Comparison of ENCODE assay signal across 29 cellular contexts in the genomic region with DNA sequence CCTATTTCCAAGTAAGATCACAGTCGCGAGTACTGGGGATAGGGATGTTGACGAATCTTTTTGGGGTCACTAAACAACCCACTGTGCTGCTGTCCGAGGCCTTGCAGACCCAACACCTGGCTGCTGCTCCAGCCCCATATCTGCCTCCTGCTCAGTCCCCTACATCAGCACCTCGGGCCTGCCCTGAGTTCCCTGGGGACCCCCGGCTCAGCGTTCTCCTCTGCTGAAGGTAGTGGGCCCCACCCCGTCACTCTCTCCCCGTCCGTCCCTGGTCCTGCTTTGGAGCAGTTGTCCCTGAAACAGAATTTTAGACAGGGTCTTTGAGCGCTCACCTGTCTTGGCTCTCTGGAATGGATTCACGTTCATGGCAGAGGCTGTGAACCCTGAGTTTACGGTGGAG.
"Had no signal": no experiment of that assay in that cellular context is flagged by ENCODE, and none has a peak within 500 bp of the region (broad histone marks: within the 10 kb centered on the region; RNA-seq: fewer than 3 reads in every experiment).

No MANE protein-coding gene starts in this region.

- H3K27me3 ChIP-seq: testis, thyroid gland, tibial nerve, transverse colon, upper lobe of left lung, upper lobe of right lung, uterus, vagina had no signal

- H3K27ac ChIP-seq: stomach, suprapubic skin, testis, thoracic aorta, thyroid gland, tibial artery, tibial nerve, transverse colon, upper lobe of left lung, upper lobe of right lung, uterus, vagina had no signal

- DNase-seq: stimulated activated CD4-positive, alpha-beta T cell treated with anti-CD3 and anti-CD28 coated beads, Interleukin-2, amount 100 ng/mL, for 48 hours; stimulated activated CD4-positive, alpha-beta T cell treated with anti-CD3 and anti-CD28 coated beads, Interleukin-4, amount 100 ng/mL, for 1 hour; stimulated activated CD4-positive, alpha-beta T cell treated with anti-CD3 and anti-CD28 coated beads, Interleukin-4, amount 100 ng/mL, for 24 hours; stimulated activated CD4-positive, alpha-beta T cell treated with anti-CD3 and anti-CD28 coated beads, Interleukin-4, amount 100 ng/mL, for 4 hours; stimulated activated CD8-positive, alpha-beta memory T cell treated with anti-CD3 and anti-CD28 coated beads, Interleukin-4, amount 100 ng/mL, for 48 hours; stimulated activated naive B cell treated with anti-CD40 and anti-IgM and Interleukin-4, amounts not matched to agents 10 μg/mL and 1 μg/mL and 100 μg/mL, for 72 hours; stimulated activated naive CD4-positive, alpha-beta T cell; stimulated activated naive CD4-positive, alpha-beta T cell treated with Interleukin-2 at 50 U/mL for 16 hours; stimulated activated naive CD8-positive, alpha-beta T cell treated with anti-CD3 and anti-CD28 coated beads, Interleukin-15, amount 100 ng/mL, for 72 hours; stimulated activated naive CD8-positive, alpha-beta T cell treated with anti-CD3 and anti-CD28 coated beads, Interleukin-15, Interleukin-2, amounts not matched to agents 100 U/mL and 50 U/mL, for 24 hours; stomach; substantia nigra; testis; thyroid gland; tibial artery; transverse colon; trophoblast cell; upper lobe of right lung; uterus had no signal

- H3K4me3 Mint-ChIP-seq: stimulated activated effector memory CD8-positive, alpha-beta T cell treated with anti-CD3 and anti-CD28 coated beads, Interleukin-12 subunit alpha, Interleukin-12 subunit beta, amount 100 ng/mL, for 72 hours; stimulated activated memory B cell treated with anti-CD40 and anti-IgM and Interleukin-4, amounts not matched to agents 10 μg/mL and 1 μg/mL and 100 μg/mL, for 72 hours; stimulated activated naive B cell treated with anti-CD40 and anti-IgM and Interleukin-4, amounts not matched to agents 10 μg/mL and 1 μg/mL and 100 μg/mL, for 72 hours; stimulated activated naive CD8-positive, alpha-beta T cell treated with anti-CD3 and anti-CD28 coated beads, Interleukin-15, amount 100 ng/mL, for 72 hours; stimulated activated naive CD8-positive, alpha-beta T cell treated with anti-CD3 and anti-CD28 coated beads, Interleukin-15, Interleukin-2, amounts not matched to agents 100 ng/mL and 50 ng/mL, for 24 hours; type B pancreatic cell had no signal

- H3K9me3 ChIP-seq: stomach, suprapubic skin, testis, thoracic aorta, thyroid gland, tibial artery, tibial nerve, transverse colon, upper lobe of left lung, upper lobe of right lung, uterus, vagina had no signal

- H3K4me3 ChIP-seq: stomach, suprapubic skin, testis, thoracic aorta, thyroid gland, tibial artery, tibial nerve, transverse colon, upper lobe of left lung, upper lobe of right lung, uterus, vagina had no signal

- FAIRE-seq: urothelium cell line had no signal

- ATAC-seq: stimulated activated effector memory CD8-positive, alpha-beta T cell treated with anti-CD3 and anti-CD28 coated beads, Interleukin-12 subunit alpha, Interleukin-12 subunit beta, amount 100 ng/mL, for 72 hours; stimulated activated memory B cell treated with anti-CD40 and anti-IgM and Interleukin-4, amounts not matched to agents 10 μg/mL and 1 μg/mL and 100 μg/mL, for 72 hours; stimulated activated naive B cell treated with anti-CD40 and anti-IgM and Interleukin-4, amounts not matched to agents 10 μg/mL and 1 μg/mL and 100 μg/mL, for 72 hours; stimulated activated naive CD8-positive, alpha-beta T cell treated with anti-CD3 and anti-CD28 coated beads, Interleukin-15, amount 100 ng/mL, for 72 hours; stimulated activated naive CD8-positive, alpha-beta T cell treated with anti-CD3 and anti-CD28 coated beads, Interleukin-15, Interleukin-2, amounts not matched to agents 100 U/mL and 50 U/mL, for 24 hours; upper lobe of right lung had no signal

- H3K4me1 Mint-ChIP-seq: stimulated activated memory B cell treated with anti-CD40 and anti-IgM and Interleukin-4, amounts not matched to agents 10 μg/mL and 1 μg/mL and 100 μg/mL, for 72 hours; stimulated activated naive B cell treated with anti-CD40 and anti-IgM and Interleukin-4, amounts not matched to agents 10 μg/mL and 1 μg/mL and 100 μg/mL, for 72 hours; stimulated activated naive CD8-positive, alpha-beta T cell treated with anti-CD3 and anti-CD28 coated beads, Interleukin-15, amount 100 ng/mL, for 72 hours had no signal

- H3K36me3 Mint-ChIP-seq: stimulated activated effector memory CD8-positive, alpha-beta T cell treated with anti-CD3 and anti-CD28 coated beads, Interleukin-12 subunit alpha, Interleukin-12 subunit beta, amount 100 ng/mL, for 72 hours; stimulated activated memory B cell treated with anti-CD40 and anti-IgM and Interleukin-4, amounts not matched to agents 10 μg/mL and 1 μg/mL and 100 μg/mL, for 72 hours; stimulated activated naive B cell treated with anti-CD40 and anti-IgM and Interleukin-4, amounts not matched to agents 10 μg/mL and 1 μg/mL and 100 μg/mL, for 72 hours; type B pancreatic cell had no signal

- H3K4me1 ChIP-seq: testis, thyroid gland, transverse colon, upper lobe of right lung, uterus, vagina had no signal

- H3K27ac Mint-ChIP-seq: stimulated activated effector memory CD8-positive, alpha-beta T cell treated with anti-CD3 and anti-CD28 coated beads, Interleukin-12 subunit alpha, Interleukin-12 subunit beta, amount 100 ng/mL, for 72 hours; stimulated activated memory B cell treated with anti-CD40 and anti-IgM and Interleukin-4, amounts not matched to agents 10 μg/mL and 1 μg/mL and 100 μg/mL, for 72 hours; stimulated activated naive B cell treated with anti-CD40 and anti-IgM and Interleukin-4, amounts not matched to agents 10 μg/mL and 1 μg/mL and 100 μg/mL, for 72 hours; stimulated activated naive CD8-positive, alpha-beta T cell treated with anti-CD3 and anti-CD28 coated beads, Interleukin-15, amount 100 ng/mL, for 72 hours; stimulated activated naive CD8-positive, alpha-beta T cell treated with anti-CD3 and anti-CD28 coated beads, Interleukin-15, Interleukin-2, amounts not matched to agents 100 ng/mL and 50 ng/mL, for 24 hours; type B pancreatic cell had no signal

- H3K36me3 ChIP-seq: stomach, suprapubic skin, thoracic aorta, thyroid gland, tibial artery, transverse colon, upper lobe of left lung, upper lobe of right lung, uterus, vagina had no signal

- H3K9me3 Mint-ChIP-seq: stimulated activated effector memory CD8-positive, alpha-beta T cell treated with anti-CD3 and anti-CD28 coated beads, Interleukin-12 subunit alpha, Interleukin-12 subunit beta, amount 100 ng/mL, for 72 hours; stimulated activated naive CD8-positive, alpha-beta T cell treated with anti-CD3 and anti-CD28 coated beads, Interleukin-15, amount 100 ng/mL, for 72 hours; stimulated activated naive CD8-positive, alpha-beta T cell treated with anti-CD3 and anti-CD28 coated beads, Interleukin-15, Interleukin-2, amounts not matched to agents 100 ng/mL and 50 ng/mL, for 24 hours; type B pancreatic cell had no signal
